In the genomic region with DNA sequence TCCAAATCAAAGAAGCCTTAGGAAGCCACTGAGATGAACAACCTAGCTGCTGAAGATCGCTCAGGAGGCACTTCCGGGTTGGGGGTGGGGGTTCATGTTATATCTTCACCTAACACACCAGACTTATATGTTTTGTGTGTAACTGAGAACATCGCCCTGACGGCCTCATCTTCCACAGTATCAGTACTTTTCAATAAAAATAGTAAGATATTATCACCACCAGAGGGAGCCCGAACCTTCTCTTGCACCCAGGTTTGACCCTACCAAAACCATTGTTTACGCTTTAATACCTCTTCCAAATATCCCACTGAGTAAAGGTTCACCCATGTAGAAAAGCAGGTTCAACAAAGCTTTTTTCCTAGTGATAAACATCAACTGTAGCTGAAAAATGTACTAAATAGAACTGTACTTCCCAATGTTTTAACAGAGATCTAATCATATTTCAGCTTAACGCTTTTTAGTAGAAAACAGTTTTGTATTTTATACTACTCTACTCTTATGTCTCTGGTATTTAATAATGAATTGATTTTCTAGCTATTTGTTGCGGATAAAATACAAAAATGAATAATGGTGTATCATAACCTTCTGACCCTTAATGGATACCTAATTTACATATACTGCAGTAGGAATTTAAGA, we compare ENCODE assay signal across 1 cellular context.
TF ChIP-seq lines count a peak whose summit lies in the region.

No MANE protein-coding gene starts in this region.

TF ChIP-seq in WTC11, 78 proteins besides CTCF, POLR2A, EP300 and RAD21 (continued from another document):
- TF ChIP-seq, protein P1, sequence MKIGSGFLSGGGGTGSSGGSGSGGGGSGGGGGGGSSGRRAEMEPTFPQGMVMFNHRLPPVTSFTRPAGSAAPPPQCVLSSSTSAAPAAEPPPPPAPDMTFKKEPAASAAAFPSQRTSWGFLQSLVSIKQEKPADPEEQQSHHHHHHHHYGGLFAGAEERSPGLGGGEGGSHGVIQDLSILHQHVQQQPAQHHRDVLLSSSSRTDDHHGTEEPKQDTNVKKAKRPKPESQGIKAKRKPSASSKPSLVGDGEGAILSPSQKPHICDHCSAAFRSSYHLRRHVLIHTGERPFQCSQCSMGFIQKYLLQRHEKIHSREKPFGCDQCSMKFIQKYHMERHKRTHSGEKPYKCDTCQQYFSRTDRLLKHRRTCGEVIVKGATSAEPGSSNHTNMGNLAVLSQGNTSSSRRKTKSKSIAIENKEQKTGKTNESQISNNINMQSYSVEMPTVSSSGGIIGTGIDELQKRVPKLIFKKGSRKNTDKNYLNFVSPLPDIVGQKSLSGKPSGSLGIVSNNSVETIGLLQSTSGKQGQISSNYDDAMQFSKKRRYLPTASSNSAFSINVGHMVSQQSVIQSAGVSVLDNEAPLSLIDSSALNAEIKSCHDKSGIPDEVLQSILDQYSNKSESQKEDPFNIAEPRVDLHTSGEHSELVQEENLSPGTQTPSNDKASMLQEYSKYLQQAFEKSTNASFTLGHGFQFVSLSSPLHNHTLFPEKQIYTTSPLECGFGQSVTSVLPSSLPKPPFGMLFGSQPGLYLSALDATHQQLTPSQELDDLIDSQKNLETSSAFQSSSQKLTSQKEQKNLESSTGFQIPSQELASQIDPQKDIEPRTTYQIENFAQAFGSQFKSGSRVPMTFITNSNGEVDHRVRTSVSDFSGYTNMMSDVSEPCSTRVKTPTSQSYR (CRISPR knock-in tag; IDR thresholded peaks at IDR 0.05), result no peak
- TF ChIP-seq ETV6 (CRISPR knock-in tag; IDR thresholded peaks at IDR 0.05) (no peak), NFE2L1 (CRISPR knock-in tag; IDR thresholded peaks at IDR 0.05) (no peak), HMGA2 (CRISPR knock-in tag; IDR thresholded peaks at IDR 0.05) (no peak), TEAD1 (CRISPR knock-in tag; IDR thresholded peaks at IDR 0.05) (no peak), GTF2I (CRISPR knock-in tag; conservative IDR thresholded peaks at IDR 0.05) (no peak), NR1H2 (CRISPR knock-in tag; IDR thresholded peaks at IDR 0.05) (no peak), ZNF219 (CRISPR knock-in tag; IDR thresholded peaks at IDR 0.05; ENCODE audit: borderline replicate concordance) (no peak), ZNF416 (CRISPR knock-in tag; IDR thresholded peaks at IDR 0.05) (no peak), JAZF1 (CRISPR knock-in tag; IDR thresholded peaks at IDR 0.05) (no peak), ZNF317 (CRISPR knock-in tag; IDR thresholded peaks at IDR 0.05; ENCODE audit: borderline replicate concordance, low read depth) (no peak)
- TF ChIP-seq, protein P2, sequence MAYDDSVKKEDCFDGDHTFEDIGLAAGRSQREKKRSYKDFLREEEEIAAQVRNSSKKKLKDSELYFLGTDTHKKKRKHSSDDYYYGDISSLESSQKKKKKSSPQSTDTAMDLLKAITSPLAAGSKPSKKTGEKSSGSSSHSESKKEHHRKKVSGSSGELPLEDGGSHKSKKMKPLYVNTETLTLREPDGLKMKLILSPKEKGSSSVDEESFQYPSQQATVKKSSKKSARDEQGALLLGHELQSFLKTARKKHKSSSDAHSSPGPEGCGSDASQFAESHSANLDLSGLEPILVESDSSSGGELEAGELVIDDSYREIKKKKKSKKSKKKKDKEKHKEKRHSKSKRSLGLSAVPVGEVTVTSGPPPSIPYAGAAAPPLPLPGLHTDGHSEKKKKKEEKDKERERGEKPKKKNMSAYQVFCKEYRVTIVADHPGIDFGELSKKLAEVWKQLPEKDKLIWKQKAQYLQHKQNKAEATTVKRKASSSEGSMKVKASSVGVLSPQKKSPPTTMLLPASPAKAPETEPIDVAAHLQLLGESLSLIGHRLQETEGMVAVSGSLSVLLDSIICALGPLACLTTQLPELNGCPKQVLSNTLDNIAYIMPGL (CRISPR knock-in tag; IDR thresholded peaks at IDR 0.05), result no peak
- TF ChIP-seq, protein P3, sequence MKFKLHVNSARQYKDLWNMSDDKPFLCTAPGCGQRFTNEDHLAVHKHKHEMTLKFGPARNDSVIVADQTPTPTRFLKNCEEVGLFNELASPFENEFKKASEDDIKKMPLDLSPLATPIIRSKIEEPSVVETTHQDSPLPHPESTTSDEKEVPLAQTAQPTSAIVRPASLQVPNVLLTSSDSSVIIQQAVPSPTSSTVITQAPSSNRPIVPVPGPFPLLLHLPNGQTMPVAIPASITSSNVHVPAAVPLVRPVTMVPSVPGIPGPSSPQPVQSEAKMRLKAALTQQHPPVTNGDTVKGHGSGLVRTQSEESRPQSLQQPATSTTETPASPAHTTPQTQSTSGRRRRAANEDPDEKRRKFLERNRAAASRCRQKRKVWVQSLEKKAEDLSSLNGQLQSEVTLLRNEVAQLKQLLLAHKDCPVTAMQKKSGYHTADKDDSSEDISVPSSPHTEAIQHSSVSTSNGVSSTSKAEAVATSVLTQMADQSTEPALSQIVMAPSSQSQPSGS (CRISPR knock-in tag; IDR thresholded peaks at IDR 0.05; ENCODE audit: borderline replicate concordance, low read depth), result no peak
- TF ChIP-seq, protein P4, sequence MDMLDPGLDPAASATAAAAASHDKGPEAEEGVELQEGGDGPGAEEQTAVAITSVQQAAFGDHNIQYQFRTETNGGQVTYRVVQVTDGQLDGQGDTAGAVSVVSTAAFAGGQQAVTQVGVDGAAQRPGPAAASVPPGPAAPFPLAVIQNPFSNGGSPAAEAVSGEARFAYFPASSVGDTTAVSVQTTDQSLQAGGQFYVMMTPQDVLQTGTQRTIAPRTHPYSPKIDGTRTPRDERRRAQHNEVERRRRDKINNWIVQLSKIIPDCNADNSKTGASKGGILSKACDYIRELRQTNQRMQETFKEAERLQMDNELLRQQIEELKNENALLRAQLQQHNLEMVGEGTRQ (CRISPR knock-in tag; IDR thresholded peaks at IDR 0.05), result no peak
- TF ChIP-seq, protein P5, sequence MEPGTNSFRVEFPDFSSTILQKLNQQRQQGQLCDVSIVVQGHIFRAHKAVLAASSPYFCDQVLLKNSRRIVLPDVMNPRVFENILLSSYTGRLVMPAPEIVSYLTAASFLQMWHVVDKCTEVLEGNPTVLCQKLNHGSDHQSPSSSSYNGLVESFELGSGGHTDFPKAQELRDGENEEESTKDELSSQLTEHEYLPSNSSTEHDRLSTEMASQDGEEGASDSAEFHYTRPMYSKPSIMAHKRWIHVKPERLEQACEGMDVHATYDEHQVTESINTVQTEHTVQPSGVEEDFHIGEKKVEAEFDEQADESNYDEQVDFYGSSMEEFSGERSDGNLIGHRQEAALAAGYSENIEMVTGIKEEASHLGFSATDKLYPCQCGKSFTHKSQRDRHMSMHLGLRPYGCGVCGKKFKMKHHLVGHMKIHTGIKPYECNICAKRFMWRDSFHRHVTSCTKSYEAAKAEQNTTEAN (CRISPR knock-in tag; IDR thresholded peaks at IDR 0.05), result no peak
- TF ChIP-seq, protein P6, sequence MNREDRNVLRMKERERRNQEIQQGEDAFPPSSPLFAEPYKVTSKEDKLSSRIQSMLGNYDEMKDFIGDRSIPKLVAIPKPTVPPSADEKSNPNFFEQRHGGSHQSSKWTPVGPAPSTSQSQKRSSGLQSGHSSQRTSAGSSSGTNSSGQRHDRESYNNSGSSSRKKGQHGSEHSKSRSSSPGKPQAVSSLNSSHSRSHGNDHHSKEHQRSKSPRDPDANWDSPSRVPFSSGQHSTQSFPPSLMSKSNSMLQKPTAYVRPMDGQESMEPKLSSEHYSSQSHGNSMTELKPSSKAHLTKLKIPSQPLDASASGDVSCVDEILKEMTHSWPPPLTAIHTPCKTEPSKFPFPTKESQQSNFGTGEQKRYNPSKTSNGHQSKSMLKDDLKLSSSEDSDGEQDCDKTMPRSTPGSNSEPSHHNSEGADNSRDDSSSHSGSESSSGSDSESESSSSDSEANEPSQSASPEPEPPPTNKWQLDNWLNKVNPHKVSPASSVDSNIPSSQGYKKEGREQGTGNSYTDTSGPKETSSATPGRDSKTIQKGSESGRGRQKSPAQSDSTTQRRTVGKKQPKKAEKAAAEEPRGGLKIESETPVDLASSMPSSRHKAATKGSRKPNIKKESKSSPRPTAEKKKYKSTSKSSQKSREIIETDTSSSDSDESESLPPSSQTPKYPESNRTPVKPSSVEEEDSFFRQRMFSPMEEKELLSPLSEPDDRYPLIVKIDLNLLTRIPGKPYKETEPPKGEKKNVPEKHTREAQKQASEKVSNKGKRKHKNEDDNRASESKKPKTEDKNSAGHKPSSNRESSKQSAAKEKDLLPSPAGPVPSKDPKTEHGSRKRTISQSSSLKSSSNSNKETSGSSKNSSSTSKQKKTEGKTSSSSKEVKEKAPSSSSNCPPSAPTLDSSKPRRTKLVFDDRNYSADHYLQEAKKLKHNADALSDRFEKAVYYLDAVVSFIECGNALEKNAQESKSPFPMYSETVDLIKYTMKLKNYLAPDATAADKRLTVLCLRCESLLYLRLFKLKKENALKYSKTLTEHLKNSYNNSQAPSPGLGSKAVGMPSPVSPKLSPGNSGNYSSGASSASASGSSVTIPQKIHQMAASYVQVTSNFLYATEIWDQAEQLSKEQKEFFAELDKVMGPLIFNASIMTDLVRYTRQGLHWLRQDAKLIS (CRISPR knock-in tag; IDR thresholded peaks at IDR 0.05; ENCODE audit: borderline replicate concordance), result no peak
